Comparison of ENCODE assay signal across 8 cellular contexts in genomic region chr14:44316647-44317432, GRCh38.
A peak's percentile ranks its signal among the peaks of the same experiment; 100 is the strongest.
DNase-seq lines count a peak whose midpoint lies in the region; ATAC-seq, FAIRE-seq and TF ChIP-seq lines count a peak whose summit lies in the region.

No MANE protein-coding gene starts in this region.

- no peak for FAIRE-seq in GM12892 (lab: Jason Lieb, UNC)

- no peak for ATAC-seq in GM18870 (IDR thresholded peaks at IDR 0.05; ENCODE audit: unreplicated experiment)

- DNase-seq in stimulated activated CD4-positive, alpha-beta T cell treated with anti-CD3 and anti-CD28 coated beads, Interleukin-15, amount 100 ng/mL, for 24 hours, result peak; percentile 15
- no peak for DNase-seq in stimulated activated CD4-positive, alpha-beta T cell treated with anti-CD3 and anti-CD28 coated beads, Interleukin-12 subunit alpha, Interleukin-12 subunit beta, amount 100 ng/mL, for 4 hours
- DNase-seq in HK-2 (ENCODE audit: unreplicated experiment) (peak; percentile 51), SW 1271 (lab: John Stamatoyannopoulos, UW) (peak; percentile 89 to 95), iris pigment epithelial cell (ENCODE audit: low read depth) (peak; percentile 96), NCI-H1436 (lab: John Stamatoyannopoulos, UW) (no peak), GM12892 (ENCODE audit: insufficient read length) (no peak)

- TF ChIP-seq POLR2A in GM12892 (IDR thresholded peaks at IDR 0.05; ENCODE audit: low read depth, low read length), result no peak

Comparison
In these comparisons a context has a peak if more than half of its experiments do, and no peak if none do; other contexts are left out.
1. DNase-seq: peak in stimulated activated CD4-positive, alpha-beta T cell treated with anti-CD3 and anti-CD28 coated beads, Interleukin-15, amount 100 ng/mL, for 24 hours (single experiment), HK-2 (single experiment), SW 1271 (2 of 2) and iris pigment epithelial cell (single experiment); none in stimulated activated CD4-positive, alpha-beta T cell treated with anti-CD3 and anti-CD28 coated beads, Interleukin-12 subunit alpha, Interleukin-12 subunit beta, amount 100 ng/mL, for 4 hours (single experiment), NCI-H1436 (single experiment) and GM12892 (single experiment).